1 cellular context compared by ENCODE assay signal in genomic region chr16:79833559-79833958, GRCh38.
A peak's percentile ranks its signal among the peaks of the same experiment; 100 is the strongest.
TF ChIP-seq lines count a peak whose summit lies in the region.

No MANE protein-coding gene starts in this region.

TF ChIP-seq in K562, 482 proteins besides CTCF, POLR2A, EP300 and RAD21 (continued from another document and continues in another):
- TF ChIP-seq NKRF (IDR thresholded peaks at IDR 0.05; ENCODE audit: borderline replicate concordance) (peak; percentile 19; the same call in 1 of the 2 replicates), JUND (IDR thresholded peaks at IDR 0.05; ENCODE audit: borderline replicate concordance, low read depth, low read length) (peak; percentile 93), JUND (tag; IDR thresholded peaks at IDR 0.05; ENCODE audit: borderline replicate concordance, low read depth, low read length) (peak; percentile 72; the same call in 1 of the 3 replicates), HCFC1 (IDR thresholded peaks at IDR 0.05; ENCODE audit: low read depth, low read length) (no peak), FUS (optimal IDR thresholded peaks at IDR 0.05; ENCODE audit: low read depth, low read length) (no peak), ZNF766 (CRISPR knock-in tag; conservative IDR thresholded peaks at IDR 0.05) (no peak), STAT5A (IDR thresholded peaks at IDR 0.05; ENCODE audit: borderline replicate concordance, low read length) (0 out of 2 replicates have a peak, but pooled peaks have one; percentile 25), MBD2 (IDR thresholded peaks at IDR 0.05; ENCODE audit: borderline replicate concordance, low read depth) (no peak), CREM (IDR thresholded peaks at IDR 0.05; ENCODE audit: low read depth) (0 out of 2 replicates have a peak, but pooled peaks have one; percentile 44), SIN3A (IDR thresholded peaks at IDR 0.05; ENCODE audit: borderline replicate concordance in 2 of 2, control insufficient read depth in 1 of 2, low read depth in 2 of 2, low read length in 2 of 2) (peak; percentile 37 to 76; a peak in 1 of 4 replicates), JUN (IDR thresholded peaks at IDR 0.05; ENCODE audit: borderline replicate concordance, low read depth, low read length) (peak; percentile 57; the same call in 1 of the 2 replicates), JUN (CRISPR knock-in tag; IDR thresholded peaks at IDR 0.05; ENCODE audit: borderline replicate concordance) (no peak), HMGXB4 (CRISPR knock-in tag; IDR thresholded peaks at IDR 0.05) (no peak), KLF1 (tag; IDR thresholded peaks at IDR 0.05) (no peak), BHLHE40 (IDR thresholded peaks at IDR 0.05; ENCODE audit: low read length) (peak; percentile 95), ZNF146 (CRISPR knock-in tag; IDR thresholded peaks at IDR 0.05; ENCODE audit: unreplicated experiment) (no peak), GTF2E2 (tag; IDR thresholded peaks at IDR 0.05) (no peak), SUPT5H (IDR thresholded peaks at IDR 0.05) (no peak), TAF1 (IDR thresholded peaks at IDR 0.05; ENCODE audit: control insufficient read depth, extremely low read depth, insufficient read depth, low read length, severe bottlenecking) (no peak), HDAC3 (IDR thresholded peaks at IDR 0.05; ENCODE audit: borderline replicate concordance, partially characterized antibody) (peak; percentile 57), MYNN (IDR thresholded peaks at IDR 0.05) (no peak), MYNN (CRISPR knock-in tag; IDR thresholded peaks at IDR 0.05) (no peak), ZNF134 (CRISPR knock-in tag; conservative IDR thresholded peaks at IDR 0.05) (no peak), CBFA2T2 (conservative IDR thresholded peaks at IDR 0.05) (peak; percentile 33; the same call in 1 of the 2 replicates), KAT8 (IDR thresholded peaks at IDR 0.05; ENCODE audit: low read depth) (no peak), MAX (CRISPR knock-in tag; IDR thresholded peaks at IDR 0.05) (no peak), BCOR (IDR thresholded peaks at IDR 0.05) (no peak), TEAD4 (IDR thresholded peaks at IDR 0.05; ENCODE audit: low read length) (peak; percentile 82), TEAD4 (CRISPR knock-in tag; IDR thresholded peaks at IDR 0.05; ENCODE audit: borderline replicate concordance) (no peak), L3MBTL2 (IDR thresholded peaks at IDR 0.05) (peak; percentile 57; the same call in 1 of the 2 replicates), ZNF655 (CRISPR knock-in tag; IDR thresholded peaks at IDR 0.05) (no peak), FOSL1 (tag; conservative IDR thresholded peaks at IDR 0.05) (peak; percentile 95), PCBP1 (IDR thresholded peaks at IDR 0.05; ENCODE audit: low read depth, low read length, poor library complexity, severe bottlenecking) (no peak), SLC30A9 (CRISPR knock-in tag; IDR thresholded peaks at IDR 0.05) (no peak), PHF21A (IDR thresholded peaks at IDR 0.05; ENCODE audit: borderline replicate concordance, low read depth) (no peak), ATF7 (IDR thresholded peaks at IDR 0.05) (no peak), MECOM (CRISPR knock-in tag; IDR thresholded peaks at IDR 0.05) (0 out of 2 replicates have a peak, but pooled peaks have one; percentile 6), NUFIP1 (IDR thresholded peaks at IDR 0.05; ENCODE audit: partially characterized antibody) (no peak), ZNF277 (CRISPR knock-in tag; IDR thresholded peaks at IDR 0.05; ENCODE audit: borderline replicate concordance) (no peak), ZSCAN29 (IDR thresholded peaks at IDR 0.05) (no peak), SFPQ (IDR thresholded peaks at IDR 0.05; ENCODE audit: low read depth, low read length) (no peak), SMARCC2 (IDR thresholded peaks at IDR 0.05; ENCODE audit: low read depth) (0 out of 2 replicates have a peak, but pooled peaks have one; percentile 30), ARID1B (IDR thresholded peaks at IDR 0.05) (peak; percentile 88), NEUROD1 (IDR thresholded peaks at IDR 0.05; ENCODE audit: borderline replicate concordance, low read depth, low read length, partially characterized antibody) (peak; percentile 42), HLTF (IDR thresholded peaks at IDR 0.05) (no peak), TRIM24 (IDR thresholded peaks at IDR 0.05) (0 out of 4 replicates have a peak, but pooled peaks of 1 of the 2 experiments have one; percentile 16), PBX2 (CRISPR knock-in tag; IDR thresholded peaks at IDR 0.05; ENCODE audit: low read depth) (peak; percentile 43), PBX2 (tag; conservative IDR thresholded peaks at IDR 0.05; ENCODE audit: low read depth) (peak; percentile 61), MNT (conservative IDR thresholded peaks at IDR 0.05) (peak; percentile 96 to 98), KAT7 (CRISPR knock-in tag; IDR thresholded peaks at IDR 0.05; ENCODE audit: borderline replicate concordance) (no peak), NFE2 (IDR thresholded peaks at IDR 0.05; ENCODE audit: low read depth) (no peak), RHOXF2B (CRISPR knock-in tag; conservative IDR thresholded peaks at IDR 0.05) (no peak)
